14 cellular contexts compared by ENCODE assay signal in genomic region chr21:33428669-33429068, GRCh38. TPM values are rescaled to one million over a fixed set of nuclear protein-coding genes. Genes with fewer than 3 reads are reported as not detected.
DNase-seq lines count a peak whose midpoint lies in the region; ATAC-seq and TF ChIP-seq lines count a peak whose summit lies in the region.
"Had no signal": no experiment of that assay in that cellular context is flagged by ENCODE, and none has a peak within 500 bp of the region (broad histone marks: within the 10 kb centered on the region; RNA-seq: fewer than 3 reads in every experiment).

No MANE protein-coding gene starts in this region.

- no peak overlapping the region for H2BK15ac ChIP-seq in H9 (ENCODE audit: low read depth, low read length)

- H3K79me2 ChIP-seq in H9 (ENCODE audit: insufficient read depth, low read length) = no peaks in the 10 kb centered on the region

- H3K79me1 ChIP-seq in H9 (ENCODE audit: insufficient read depth, low read depth, low read length, poor library complexity, severe bottlenecking) = no peaks in the 10 kb centered on the region

- H3T11ph ChIP-seq in H9 (ENCODE audit: low read length) = no peak overlapping the region

- no peak overlapping the region for H3K56ac ChIP-seq in H9 (ENCODE audit: insufficient read length, low read depth, low read length)

- H4K8ac ChIP-seq in H9 (replicated peaks; ENCODE audit: insufficient read length, low read depth, low read length) = no peak overlapping the region

- H3K23ac ChIP-seq in H9 (ENCODE audit: insufficient read length, low read depth, low read length) = no peak overlapping the region

- DNase-seq in H9 (no peak), MCF 10A (ENCODE audit: unreplicated experiment) (peak; percentile 99), memory B cell (ENCODE audit: low spot score in 2 of 2) (no peak), NCI-H510A treated with DMSO at 0.1 percent for 48 hours (lab: John Stamatoyannopoulos, UW) (no peak)
- no peak for DNase-seq in activated CD4-positive, alpha-beta T cell treated with anti-CD3 and anti-CD28 coated beads for 1 hour
- DNase-seq in activated CD4-positive, alpha-beta T cell treated with anti-CD3 and anti-CD28 coated beads, Interleukin-2, amount 10 ng/mL, durations not matched to agents 7 days and 5 days = no peak
- DNase-seq: AML-193; natural killer cell; NCI-H1092 treated with DMSO at 0.1 percent for 48 hours; stimulated activated CD4-positive, alpha-beta T cell treated with anti-CD3 and anti-CD28 coated beads, Interleukin-12 subunit alpha, Interleukin-12 subunit beta, amount 100 ng/mL, for 4 hours; stimulated activated CD8-positive, alpha-beta memory T cell treated with anti-CD3 and anti-CD28 coated beads, Interleukin-4, amount 100 ng/mL, for 48 hours; T-helper 17 cell had no signal

- H3K4me3 Mint-ChIP-seq in H9 (no peak overlapping the region), MCF 10A (ENCODE audit: unreplicated experiment) (peak overlapping the region; percentile 60), memory B cell (no peak overlapping the region)
- no peak overlapping the region for H3K4me3 Mint-ChIP-seq in activated CD4-positive, alpha-beta T cell treated with anti-CD3 and anti-CD28 coated beads, Interleukin-2, amount 10 ng/mL, durations not matched to agents 7 days and 5 days
- H3K4me3 Mint-ChIP-seq: natural killer cell, T-helper 17 cell had no signal

- no peak overlapping the region for H3K4ac ChIP-seq in H9 (ENCODE audit: low read depth, low read length)

- H3K27ac ChIP-seq in 22Rv1 = peak overlapping the region; percentile 37
- no peak overlapping the region for H3K27ac ChIP-seq in H9 (ENCODE audit: insufficient read length, low read depth, low read length)

- no peak overlapping the region for H4K91ac ChIP-seq in H9 (ENCODE audit: insufficient read length, low read depth, low read length)

- no peak overlapping the region for H2AFZ ChIP-seq in H9 (ENCODE audit: low read length)

- ATAC-seq in memory B cell (ENCODE audit: low read depth) = no peak
- ATAC-seq in HG03520 (IDR thresholded peaks at IDR 0.05; ENCODE audit: unreplicated experiment) = no peak
- ATAC-seq: natural killer cell, T-helper 17 cell had no signal

- no peaks in the 10 kb centered on the region for H3K4me1 Mint-ChIP-seq in H9
- H3K4me1 Mint-ChIP-seq in MCF 10A (ENCODE audit: insufficient read depth, unreplicated experiment) = peaks cover 17% of the 10 kb centered on the region
- H3K4me1 Mint-ChIP-seq in memory B cell = peaks cover 23% of the 10 kb centered on the region
- H3K4me1 Mint-ChIP-seq in activated CD4-positive, alpha-beta T cell treated with anti-CD3 and anti-CD28 coated beads, Interleukin-2, amount 10 ng/mL, durations not matched to agents 7 days and 5 days = peaks cover 13% of the 10 kb centered on the region
- H3K4me1 Mint-ChIP-seq: natural killer cell had no signal

- H3K27me3 Mint-ChIP-seq in H9 (ENCODE audit: low read depth) (no peaks in the 10 kb centered on the region), MCF 10A (ENCODE audit: insufficient read depth, unreplicated experiment) (no peaks in the 10 kb centered on the region), memory B cell (no peaks in the 10 kb centered on the region)
- H3K27me3 Mint-ChIP-seq in activated CD4-positive, alpha-beta T cell treated with anti-CD3 and anti-CD28 coated beads, Interleukin-2, amount 10 ng/mL, durations not matched to agents 7 days and 5 days = no peaks in the 10 kb centered on the region
- H3K27me3 Mint-ChIP-seq: T-helper 17 cell had no signal

- no peak overlapping the region for H3K9ac ChIP-seq in H9 (ENCODE audit: extremely low read depth, insufficient read length, low read length)

- POLR2A ChIA-PET in MCF 10A (lab: Yijun Ruan, JAX) = interaction anchor here (0.5 to 12.1 kb wide), 19 partner anchors 8 to 1033 kb away, joined by 3 to 236 read pairs (median 6); partner anchors contain the start of genes IFNAR1, IFNAR2, IFNGR2 and TMEM50B
- POLR2A ChIA-PET in activated CD4-positive, alpha-beta T cell treated with anti-CD3 and anti-CD28 coated beads, Interleukin-2, amount 10 ng/mL, durations not matched to agents 7 days and 5 days (lab: Charles Lee) = no interaction called here

- H2BK120ac ChIP-seq in H9 (ENCODE audit: low read depth, low read length, poor library complexity, severe bottlenecking) = no peak overlapping the region

- no peaks in the 10 kb centered on the region for H3K27me3 ChIP-seq in H9 (ENCODE audit: insufficient read depth, low read length)

- no peaks in the 10 kb centered on the region for H3K9me3 ChIP-seq in H9 (ENCODE audit: control insufficient read depth, low read depth, low read length)

- no peak overlapping the region for H2BK12ac ChIP-seq in H9 (ENCODE audit: insufficient read length, low read depth, low read length)

- H2BK20ac ChIP-seq in H9 (ENCODE audit: low read depth, low read length, poor library complexity, severe bottlenecking) = no peak overlapping the region

- CTCF ChIA-PET in MCF 10A (lab: Yijun Ruan, JAX) = interaction anchor here (0.7 to 2.7 kb wide), 7 partner anchors 16 to 231 kb away, joined by 3 to 15 read pairs (median 4); no protein-coding TSS in a partner anchor
- CTCF ChIA-PET in activated CD4-positive, alpha-beta T cell treated with anti-CD3 and anti-CD28 coated beads, Interleukin-2, amount 10 ng/mL, durations not matched to agents 7 days and 5 days (lab: Charles Lee) = interaction anchor here (1.0 to 1.2 kb wide), 3 partner anchors 11 to 59 kb away, joined by 3 read pairs; no protein-coding TSS in a partner anchor

- no peak overlapping the region for H3K14ac ChIP-seq in H9 (ENCODE audit: insufficient read depth, low read length)

- BruUV-seq in MCF 10A (replicated peaks; lab: Mats Ljungman, UMichigan) = no TSS peak

- no peak overlapping the region for H2BK5ac ChIP-seq in H9 (ENCODE audit: insufficient read length, low read length)

- H4K5ac ChIP-seq in H9 (ENCODE audit: insufficient read length, low read depth, low read length) = no peak overlapping the region

- H2AK5ac ChIP-seq in H9 (ENCODE audit: insufficient read length, low read length) = no peak overlapping the region

- intact Hi-C loops in MCF 10A (cut with micrococcal nuclease) = loop anchor here (1.0 to 5.0 kb wide), 3 partner anchors 45 to 226 kb away; no protein-coding TSS in a partner anchor

- H3K18ac ChIP-seq in H9 (ENCODE audit: insufficient read length, low read depth, low read length) = no peak overlapping the region

- no peaks in the 10 kb centered on the region for H3K23me2 ChIP-seq in H9 (ENCODE audit: insufficient read length, low read depth, low read length, poor library complexity, severe bottlenecking)

- H3K9me3 Mint-ChIP-seq in H9 (no peaks in the 10 kb centered on the region), MCF 10A (ENCODE audit: unreplicated experiment) (no peaks in the 10 kb centered on the region), memory B cell (no peaks in the 10 kb centered on the region)
- H3K9me3 Mint-ChIP-seq in activated CD4-positive, alpha-beta T cell treated with anti-CD3 and anti-CD28 coated beads, Interleukin-2, amount 10 ng/mL, durations not matched to agents 7 days and 5 days = no peaks in the 10 kb centered on the region
- H3K9me3 Mint-ChIP-seq: natural killer cell had no signal

- no peaks in the 10 kb centered on the region for H4K20me1 ChIP-seq in H9 (ENCODE audit: control insufficient read depth, insufficient read depth, insufficient read length)

- WGBS in H9 (ENCODE audit: extremely low coverage, insufficient read length, low lambda C conversion rate) = no CpG with 5 or more reads among the region's 8 CpGs

- peaks cover 29 to 83% (median 65%) of the 10 kb centered on the region in 3 experiments for H3K36me3 Mint-ChIP-seq in H9 (ENCODE audit: insufficient read depth in 1 of 3, low read depth in 3 of 3)
- peaks cover 99% of the 10 kb centered on the region for H3K36me3 Mint-ChIP-seq in MCF 10A (ENCODE audit: insufficient read depth, unreplicated experiment)
- H3K36me3 Mint-ChIP-seq in memory B cell = peaks cover 30% of the 10 kb centered on the region
- peaks cover 42% of the 10 kb centered on the region for H3K36me3 Mint-ChIP-seq in activated CD4-positive, alpha-beta T cell treated with anti-CD3 and anti-CD28 coated beads, Interleukin-2, amount 10 ng/mL, durations not matched to agents 7 days and 5 days (ENCODE audit: low read depth)

- H3K27ac Mint-ChIP-seq in H9 (peak overlapping the region in 2 of 3 experiments; percentile 43 to 48; a peak in 2 of 7 replicates), MCF 10A (ENCODE audit: low read depth, unreplicated experiment) (peak overlapping the region; percentile 93), memory B cell (peak overlapping the region; percentile 55)
- no peak overlapping the region for H3K27ac Mint-ChIP-seq in activated CD4-positive, alpha-beta T cell treated with anti-CD3 and anti-CD28 coated beads, Interleukin-2, amount 10 ng/mL, durations not matched to agents 7 days and 5 days
- H3K27ac Mint-ChIP-seq: natural killer cell, T-helper 17 cell had no signal

- no peak for TF ChIP-seq CTCF in 22Rv1 (IDR thresholded peaks at IDR 0.05)
- no peak for TF ChIP-seq CTCF in H9 (conservative IDR thresholded peaks at IDR 0.05)
- TF ChIP-seq CTCF in MCF 10A (IDR thresholded peaks at IDR 0.05; ENCODE audit: unreplicated experiment) = no peak

- no peaks in the 10 kb centered on the region for H3K4me1 ChIP-seq in H9 (ENCODE audit: insufficient read depth, low read length)

- H3K4me2 ChIP-seq in H9 (ENCODE audit: insufficient read depth, insufficient read length, low read length) = no peak overlapping the region

RNA-seq across cellular contexts. Expression of gene IFNGR2, which starts 25.5 kb away (rescaled TPM):
- total RNA-seq in H9 (2021) = 44.1 and 46.1 TPM in 2 replicates
- total RNA-seq in MCF 10A (2022) = 77.0 and 87.7 TPM in 2 replicates
- total RNA-seq in activated CD4-positive, alpha-beta T cell treated with anti-CD3 and anti-CD28 coated beads, Interleukin-2, amount 10 ng/mL, durations not matched to agents 7 days and 5 days = 10 to 100 TPM; 11.3 to 11.8 TPM

RNA-seq across cellular contexts. Expression of gene TMEM50B, which starts 51.1 kb away (rescaled TPM):
- total RNA-seq in H9 (2021) (14.8 and 17.6 TPM in 2 replicates), MCF 10A (2022) (20.7 and 27.8 TPM in 2 replicates)
- total RNA-seq in activated CD4-positive, alpha-beta T cell treated with anti-CD3 and anti-CD28 coated beads, Interleukin-2, amount 10 ng/mL, durations not matched to agents 7 days and 5 days = 10 to 100 TPM; 33.5 to 34.4 TPM
